1 cellular context compared by ENCODE assay signal in the genomic region with DNA sequence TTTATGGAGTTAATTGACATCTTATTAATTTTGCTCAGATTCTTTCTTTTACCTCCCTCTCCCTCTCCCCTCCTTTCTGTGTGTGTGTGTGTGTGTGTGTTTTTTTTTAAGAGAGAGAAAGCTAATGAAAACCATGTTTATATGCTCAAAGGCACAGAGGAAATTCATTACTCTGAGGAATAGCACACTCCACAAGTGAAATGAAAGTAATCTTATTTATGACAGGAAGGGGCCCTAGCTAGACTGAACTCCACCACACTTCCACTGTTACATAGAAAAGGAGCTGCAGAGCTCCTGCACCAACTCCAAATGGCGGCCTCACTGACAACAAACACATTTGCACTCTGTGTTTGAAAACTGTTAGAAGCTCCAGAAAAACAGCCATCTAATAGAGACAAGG.
TF ChIP-seq lines count a peak whose summit lies in the region.

No MANE protein-coding gene starts in this region.

TF ChIP-seq in SK-N-SH, 30 proteins besides CTCF, POLR2A, EP300 and RAD21 (continued from another document):
- TF ChIP-seq SIN3A (IDR thresholded peaks at IDR 0.05; ENCODE audit: borderline replicate concordance, low read depth, low read length): no peak
- no peak for TF ChIP-seq GABPA (IDR thresholded peaks at IDR 0.05; ENCODE audit: low read depth)
- TF ChIP-seq, protein P1, sequence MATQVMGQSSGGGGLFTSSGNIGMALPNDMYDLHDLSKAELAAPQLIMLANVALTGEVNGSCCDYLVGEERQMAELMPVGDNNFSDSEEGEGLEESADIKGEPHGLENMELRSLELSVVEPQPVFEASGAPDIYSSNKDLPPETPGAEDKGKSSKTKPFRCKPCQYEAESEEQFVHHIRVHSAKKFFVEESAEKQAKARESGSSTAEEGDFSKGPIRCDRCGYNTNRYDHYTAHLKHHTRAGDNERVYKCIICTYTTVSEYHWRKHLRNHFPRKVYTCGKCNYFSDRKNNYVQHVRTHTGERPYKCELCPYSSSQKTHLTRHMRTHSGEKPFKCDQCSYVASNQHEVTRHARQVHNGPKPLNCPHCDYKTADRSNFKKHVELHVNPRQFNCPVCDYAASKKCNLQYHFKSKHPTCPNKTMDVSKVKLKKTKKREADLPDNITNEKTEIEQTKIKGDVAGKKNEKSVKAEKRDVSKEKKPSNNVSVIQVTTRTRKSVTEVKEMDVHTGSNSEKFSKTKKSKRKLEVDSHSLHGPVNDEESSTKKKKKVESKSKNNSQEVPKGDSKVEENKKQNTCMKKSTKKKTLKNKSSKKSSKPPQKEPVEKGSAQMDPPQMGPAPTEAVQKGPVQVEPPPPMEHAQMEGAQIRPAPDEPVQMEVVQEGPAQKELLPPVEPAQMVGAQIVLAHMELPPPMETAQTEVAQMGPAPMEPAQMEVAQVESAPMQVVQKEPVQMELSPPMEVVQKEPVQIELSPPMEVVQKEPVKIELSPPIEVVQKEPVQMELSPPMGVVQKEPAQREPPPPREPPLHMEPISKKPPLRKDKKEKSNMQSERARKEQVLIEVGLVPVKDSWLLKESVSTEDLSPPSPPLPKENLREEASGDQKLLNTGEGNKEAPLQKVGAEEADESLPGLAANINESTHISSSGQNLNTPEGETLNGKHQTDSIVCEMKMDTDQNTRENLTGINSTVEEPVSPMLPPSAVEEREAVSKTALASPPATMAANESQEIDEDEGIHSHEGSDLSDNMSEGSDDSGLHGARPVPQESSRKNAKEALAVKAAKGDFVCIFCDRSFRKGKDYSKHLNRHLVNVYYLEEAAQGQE (IDR thresholded peaks at IDR 0.05; ENCODE audit: low read depth, low read length): no peak
- TF ChIP-seq USF1 (IDR thresholded peaks at IDR 0.05; ENCODE audit: borderline replicate concordance, low read depth): no peak
- no peak for TF ChIP-seq RXRA (IDR thresholded peaks at IDR 0.05; ENCODE audit: borderline replicate concordance, low read depth)
- TF ChIP-seq POLR2AphosphoS5 (IDR thresholded peaks at IDR 0.05; ENCODE audit: low read depth, low read length): no peak
- no peak for TF ChIP-seq TAF1 (IDR thresholded peaks at IDR 0.05; ENCODE audit: borderline replicate concordance, low read depth, low read length)
